In the genomic region with DNA sequence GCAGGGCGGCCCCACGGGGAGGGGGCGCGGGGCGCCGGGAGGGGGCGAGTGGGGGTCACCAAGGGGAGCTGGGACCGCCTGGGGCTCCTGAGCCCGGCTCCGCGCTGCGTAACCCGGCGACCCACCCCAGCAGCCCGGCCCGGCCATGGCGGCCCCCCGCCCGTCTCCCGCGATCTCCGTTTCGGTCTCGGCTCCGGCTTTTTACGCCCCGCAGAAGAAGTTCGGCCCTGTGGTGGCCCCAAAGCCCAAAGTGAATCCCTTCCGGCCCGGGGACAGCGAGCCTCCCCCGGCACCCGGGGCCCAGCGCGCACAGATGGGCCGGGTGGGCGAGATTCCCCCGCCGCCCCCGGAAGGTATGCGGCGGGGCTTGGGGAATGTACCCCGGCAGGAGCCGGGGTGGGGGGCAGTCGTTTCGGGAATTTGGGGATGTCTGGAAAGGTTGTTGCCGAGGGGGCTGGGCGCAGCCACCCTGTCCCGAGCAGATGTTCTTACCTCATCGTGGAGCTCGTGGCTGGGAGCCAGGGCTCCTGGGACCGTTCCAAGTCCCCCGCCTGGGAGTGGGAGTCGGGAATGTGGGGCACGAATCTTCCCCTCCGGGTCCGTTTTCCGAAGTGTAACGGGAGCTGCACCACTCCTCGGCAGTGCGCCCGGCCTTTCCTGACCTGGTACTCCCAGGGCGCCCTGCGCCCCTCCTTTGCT, we compare ENCODE assay signal across 1 cellular context.
TF ChIP-seq lines count a peak whose summit lies in the region.

No MANE protein-coding gene starts in this region.

TF ChIP-seq in neural cell, 6 proteins besides CTCF, POLR2A, EP300 and RAD21 (continued from another document):
- TF ChIP-seq, protein P1, sequence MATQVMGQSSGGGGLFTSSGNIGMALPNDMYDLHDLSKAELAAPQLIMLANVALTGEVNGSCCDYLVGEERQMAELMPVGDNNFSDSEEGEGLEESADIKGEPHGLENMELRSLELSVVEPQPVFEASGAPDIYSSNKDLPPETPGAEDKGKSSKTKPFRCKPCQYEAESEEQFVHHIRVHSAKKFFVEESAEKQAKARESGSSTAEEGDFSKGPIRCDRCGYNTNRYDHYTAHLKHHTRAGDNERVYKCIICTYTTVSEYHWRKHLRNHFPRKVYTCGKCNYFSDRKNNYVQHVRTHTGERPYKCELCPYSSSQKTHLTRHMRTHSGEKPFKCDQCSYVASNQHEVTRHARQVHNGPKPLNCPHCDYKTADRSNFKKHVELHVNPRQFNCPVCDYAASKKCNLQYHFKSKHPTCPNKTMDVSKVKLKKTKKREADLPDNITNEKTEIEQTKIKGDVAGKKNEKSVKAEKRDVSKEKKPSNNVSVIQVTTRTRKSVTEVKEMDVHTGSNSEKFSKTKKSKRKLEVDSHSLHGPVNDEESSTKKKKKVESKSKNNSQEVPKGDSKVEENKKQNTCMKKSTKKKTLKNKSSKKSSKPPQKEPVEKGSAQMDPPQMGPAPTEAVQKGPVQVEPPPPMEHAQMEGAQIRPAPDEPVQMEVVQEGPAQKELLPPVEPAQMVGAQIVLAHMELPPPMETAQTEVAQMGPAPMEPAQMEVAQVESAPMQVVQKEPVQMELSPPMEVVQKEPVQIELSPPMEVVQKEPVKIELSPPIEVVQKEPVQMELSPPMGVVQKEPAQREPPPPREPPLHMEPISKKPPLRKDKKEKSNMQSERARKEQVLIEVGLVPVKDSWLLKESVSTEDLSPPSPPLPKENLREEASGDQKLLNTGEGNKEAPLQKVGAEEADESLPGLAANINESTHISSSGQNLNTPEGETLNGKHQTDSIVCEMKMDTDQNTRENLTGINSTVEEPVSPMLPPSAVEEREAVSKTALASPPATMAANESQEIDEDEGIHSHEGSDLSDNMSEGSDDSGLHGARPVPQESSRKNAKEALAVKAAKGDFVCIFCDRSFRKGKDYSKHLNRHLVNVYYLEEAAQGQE (IDR thresholded peaks at IDR 0.05; ENCODE audit: borderline replicate concordance) = no peak
